Comparison of ENCODE assay signal across 9 cellular contexts in genomic region chr11:65640483-65641207, GRCh38. TPM values are rescaled to one million over a fixed set of nuclear protein-coding genes. Genes with fewer than 3 reads are reported as not detected.
A peak's percentile ranks its signal among the peaks of the same experiment; 100 is the strongest.
DNase-seq lines count a peak whose midpoint lies in the region; FAIRE-seq and TF ChIP-seq lines count a peak whose summit lies in the region.
"Had no signal": no experiment of that assay in that cellular context is flagged by ENCODE, and none has a peak within 500 bp of the region (broad histone marks: within the 10 kb centered on the region; RNA-seq: fewer than 3 reads in every experiment).

No MANE protein-coding gene starts in this region.

- no peak overlapping the region for H3K4me2 ChIP-seq in neural progenitor cell

- H3K4me1 Mint-ChIP-seq in neural progenitor cell = peaks cover 30% of the 10 kb centered on the region

- H3K36me3 Mint-ChIP-seq in neural progenitor cell = no peaks in the 10 kb centered on the region

- H3K4me3 ChIP-seq in GM12875 (ENCODE audit: low read depth, low read length) = peak overlapping the region; percentile 61
- H3K4me3 ChIP-seq in dorsolateral prefrontal cortex = peak overlapping the region in 41 of 59 donors; percentile 3 to 79 (median 25)
- H3K4me3 ChIP-seq in neural progenitor cell = no peak overlapping the region

- H2AFZ ChIP-seq in neural progenitor cell (replicated peaks) = no peak overlapping the region

- DNase-seq in SKM-1 (lab: John Stamatoyannopoulos, UW; ENCODE audit: unreplicated experiment) (peak; percentile 63), dorsolateral prefrontal cortex (peak in 3 of 10 donors; percentile 38 to 58 (median 55)), posterior vena cava (ENCODE audit: low spot score) (peak; percentile 90), neural progenitor cell (ENCODE audit: low spot score) (no peak), GM19239 (ENCODE audit: insufficient read length, low spot score) (no peak), SIG-M5 treated with dmso at 0.1 percent for 504 hours (lab: John Stamatoyannopoulos, UW; ENCODE audit: unreplicated experiment) (no peak), DMS79 (lab: John Stamatoyannopoulos, UW) (no peak)

- peak overlapping the region in 51 of 59 donors; percentile 12 to 94 (median 82) for H3K27ac ChIP-seq in dorsolateral prefrontal cortex
- H3K27ac ChIP-seq in neural progenitor cell = no peak overlapping the region

- H3K36me3 ChIP-seq in neural progenitor cell = no peaks in the 10 kb centered on the region

- TF ChIP-seq CTCF in GM12875 (IDR thresholded peaks at IDR 0.05; ENCODE audit: borderline replicate concordance, insufficient read depth, low read depth, low read length) (no peak), dorsolateral prefrontal cortex (IDR thresholded peaks at IDR 0.05 in 54 of 56, conservative IDR thresholded peaks at IDR 0.05 in 2 of 56; ENCODE audit: low read depth in 1 of 56, partially characterized antibody in 56 of 56) (no peak), neural progenitor cell (IDR thresholded peaks at IDR 0.05) (no peak)

- H3K27me3 ChIP-seq in dorsolateral prefrontal cortex = peaks cover 0 to 3% (median 0%) of the 10 kb centered on the region in 45 donors
- peaks cover 8% of the 10 kb centered on the region for H3K27me3 ChIP-seq in neural progenitor cell

- intact Hi-C loops in dorsolateral prefrontal cortex (cut with DNase I) (no loop called here), posterior vena cava (cut with DNase I) (no loop called here)

- FAIRE-seq in GM19239 (lab: Jason Lieb, UNC) = no peak
- FAIRE-seq: TTC549 had no signal

- H3K9me3 ChIP-seq in neural progenitor cell (ENCODE audit: low read depth) = no peaks in the 10 kb centered on the region

- peaks cover 16% of the 10 kb centered on the region for H3K4me1 ChIP-seq in neural progenitor cell

- H3K9ac ChIP-seq in neural progenitor cell = no peak overlapping the region

- H4K20me1 ChIP-seq in neural progenitor cell (ENCODE audit: low read depth) = peaks cover 11% of the 10 kb centered on the region

- H3K9me3 Mint-ChIP-seq in neural progenitor cell = no peaks in the 10 kb centered on the region

- H3K27ac Mint-ChIP-seq in neural progenitor cell = no peak overlapping the region

- H3K79me2 ChIP-seq in neural progenitor cell (ENCODE audit: low read depth) = no peaks in the 10 kb centered on the region

- peaks cover 7% of the 10 kb centered on the region for H3K27me3 Mint-ChIP-seq in neural progenitor cell (ENCODE audit: insufficient read depth, low read depth)

- no peak overlapping the region for H3K4me3 Mint-ChIP-seq in neural progenitor cell

- peaks cover 27% of the 10 kb centered on the region for H3F3A ChIP-seq in neural progenitor cell (ENCODE audit: low read depth)

RNA-seq across cellular contexts. Expression of gene SIPA1, which starts 2.7 kb away (rescaled TPM):
- total RNA-seq in dorsolateral prefrontal cortex = 10 to 100 TPM in 119 of 120 experiments, 1 to 10 TPM in 1; 8.6 to 68.2 (median 26.7) TPM
- total RNA-seq in posterior vena cava = 10 to 100 TPM; 62.9 to 64.2 TPM
- total RNA-seq in neural progenitor cell (ENCODE audit: low replicate concordance) = 4.7 and 16.4 TPM in 2 replicates

RNA-seq across cellular contexts. Expression of gene RELA, which starts 22.1 kb away (rescaled TPM):
- total RNA-seq in dorsolateral prefrontal cortex (10 to 100 TPM; 28.1 to 93.7 (median 48.2) TPM), posterior vena cava (10 to 100 TPM; 57.6 to 80.8 TPM), neural progenitor cell (ENCODE audit: low replicate concordance) (11.0 and 14.7 TPM in 2 replicates)

RNA-seq across cellular contexts. Expression of gene PCNX3, which starts 25.1 kb away (rescaled TPM):
- total RNA-seq in dorsolateral prefrontal cortex (10 to 100 TPM; 25.1 to 44.9 (median 31.2) TPM), posterior vena cava (10 to 100 TPM; 21.3 to 22.6 TPM), neural progenitor cell (ENCODE audit: low replicate concordance) (6.6 and 19.3 TPM in 2 replicates)

RNA-seq across cellular contexts. Expression of gene MAP3K11, which starts 26.6 kb away (rescaled TPM):
- total RNA-seq in dorsolateral prefrontal cortex (100 to 1,000 TPM in 4 of 120 experiments, 10 to 100 TPM in 116; 30.9 to 133 (median 57.4) TPM), posterior vena cava (10 to 100 TPM; 39.1 to 46.3 TPM), neural progenitor cell (ENCODE audit: low replicate concordance) (9.9 and 42.0 TPM in 2 replicates)

RNA-seq across cellular contexts. Expression of gene KCNK7, which starts 45.0 kb away (rescaled TPM):
- total RNA-seq in dorsolateral prefrontal cortex = 10 to 100 TPM in 3 of 120 experiments, 1 to 10 TPM in 114, under 1 TPM in 3; 0.74 to 10.5 (median 4.1) TPM
- under 1 TPM; 0.65 to 0.71 TPM for total RNA-seq in posterior vena cava
- total RNA-seq in neural progenitor cell (ENCODE audit: low replicate concordance) = 0.34 TPM in 1 of 2 replicates, not detected in the other

Comparison
In these comparisons a context has a peak if more than half of its experiments do, and no peak if none do; other contexts are left out.
1. DNase-seq: peak in SKM-1 (single experiment) and posterior vena cava (single experiment); none in neural progenitor cell (single experiment), GM19239 (single experiment), SIG-M5 treated with dmso at 0.1 percent for 504 hours (single experiment) and DMS79 (single experiment).